In genomic region chr9:100083448-100084144, GRCh38 we compare ENCODE assay signal across 10 cellular contexts. TPM values are rescaled to one million over a fixed set of nuclear protein-coding genes. Genes with fewer than 3 reads are reported as not detected.
DNase-seq lines count a peak whose midpoint lies in the region; ATAC-seq and TF ChIP-seq lines count a peak whose summit lies in the region.
"Had no signal": no experiment of that assay in that cellular context is flagged by ENCODE, and none has a peak within 500 bp of the region (broad histone marks: within the 10 kb centered on the region; RNA-seq: fewer than 3 reads in every experiment).

No MANE protein-coding gene starts in this region.

- no peaks in the 10 kb centered on the region for H3K9me3 Mint-ChIP-seq in CD4-positive, CD25-positive, alpha-beta regulatory T cell
- no peaks in the 10 kb centered on the region for H3K9me3 Mint-ChIP-seq in naive thymus-derived CD4-positive, alpha-beta T cell

- CTCF ChIA-PET in naive thymus-derived CD4-positive, alpha-beta T cell (lab: Charles Lee) = no interaction called here

- H3K9ac ChIP-seq in OCI-LY1 (ENCODE audit: low read length) = peak overlapping the region; percentile 54

- POLR2A ChIA-PET in naive thymus-derived CD4-positive, alpha-beta T cell (lab: Charles Lee) = interaction anchor here (1.1 kb wide), 1 partner anchor 11 kb away, joined by 4 read pairs; no protein-coding TSS in a partner anchor

- H3K4me1 ChIP-seq in CD4-positive, CD25-positive, alpha-beta regulatory T cell (ENCODE audit: control insufficient read depth, insufficient read depth, low read length, poor library complexity, severe bottlenecking) = peaks cover 30% of the 10 kb centered on the region
- peaks cover 98% of the 10 kb centered on the region for H3K4me1 ChIP-seq in OCI-LY1 (ENCODE audit: insufficient read depth, low read length, severe bottlenecking)
- H3K4me1 ChIP-seq in naive thymus-derived CD4-positive, alpha-beta T cell (ENCODE audit: control insufficient read depth in 2 of 2, insufficient read depth in 2 of 2, low read length in 2 of 2) = peaks cover 38 to 43% of the 10 kb centered on the region in 2 donors

- peaks cover 19% of the 10 kb centered on the region for H3F3A ChIP-seq in OCI-LY1 (ENCODE audit: insufficient read depth, low read length)

- H3K9me3 ChIP-seq in CD4-positive, CD25-positive, alpha-beta regulatory T cell (ENCODE audit: control insufficient read depth in 2 of 2, low read length in 2 of 2) = no peaks in the 10 kb centered on the region
- no peaks in the 10 kb centered on the region for H3K9me3 ChIP-seq in OCI-LY1 (ENCODE audit: low read length)
- H3K9me3 ChIP-seq in naive thymus-derived CD4-positive, alpha-beta T cell (ENCODE audit: control insufficient read depth in 2 of 3, low read length in 3 of 3) = no peaks in the 10 kb centered on the region

- peak overlapping the region; percentile 71 for H3K4me2 ChIP-seq in OCI-LY1 (ENCODE audit: low read length)

- no peak for DNase-seq in CD4-positive, CD25-positive, alpha-beta regulatory T cell
- DNase-seq in head of caudate nucleus (no peak), H4 (ENCODE audit: low spot score) (no peak), UCSD-AML1 (lab: John Stamatoyannopoulos, UW; ENCODE audit: unreplicated experiment) (no peak)
- DNase-seq in naive thymus-derived CD4-positive, alpha-beta T cell = no peak
- DNase-seq: DMS153; stimulated activated naive CD4-positive, alpha-beta T cell had no signal

- no peaks in the 10 kb centered on the region for H3K9me2 ChIP-seq in OCI-LY1 (ENCODE audit: low read depth, low read length)

- TF ChIP-seq CTCF in OCI-LY1 (IDR thresholded peaks at IDR 0.05; ENCODE audit: low read length) = no peak

- intact Hi-C loops in head of caudate nucleus (cut with DNase I) = no loop called here
- intact Hi-C loops in naive thymus-derived CD4-positive, alpha-beta T cell (cut with micrococcal nuclease) = loop anchor here in 1 of 2 donors (5.0 kb wide), 1 partner anchor 56 kb away; no protein-coding TSS in a partner anchor

- peak overlapping the region in 3 of 4 donors; percentile 5 to 26 (median 18) for H3K4me3 Mint-ChIP-seq in CD4-positive, CD25-positive, alpha-beta regulatory T cell
- peak overlapping the region in 2 of 10 donors; percentile 4 to 21 for H3K4me3 Mint-ChIP-seq in naive thymus-derived CD4-positive, alpha-beta T cell

- H3K36me3 Mint-ChIP-seq in CD4-positive, CD25-positive, alpha-beta regulatory T cell = peaks cover 5% of the 10 kb centered on the region
- H3K36me3 Mint-ChIP-seq in naive thymus-derived CD4-positive, alpha-beta T cell = peaks cover 0 to 8% (median 4%) of the 10 kb centered on the region in 5 donors

- peaks cover 60 to 82% (median 69%) of the 10 kb centered on the region in 4 donors for H3K4me1 Mint-ChIP-seq in CD4-positive, CD25-positive, alpha-beta regulatory T cell
- H3K4me1 Mint-ChIP-seq in naive thymus-derived CD4-positive, alpha-beta T cell = peaks cover 48 to 92% (median 86%) of the 10 kb centered on the region in 7 donors

- H3K36me3 ChIP-seq in CD4-positive, CD25-positive, alpha-beta regulatory T cell (ENCODE audit: control insufficient read depth, insufficient read depth, low read length) = peaks cover 2% of the 10 kb centered on the region
- no peaks in the 10 kb centered on the region for H3K36me3 ChIP-seq in OCI-LY1 (ENCODE audit: insufficient read depth, low read length)
- no peaks in the 10 kb centered on the region for H3K36me3 ChIP-seq in naive thymus-derived CD4-positive, alpha-beta T cell (ENCODE audit: control insufficient read depth in 2 of 3, insufficient read depth in 3 of 3, low read length in 3 of 3)

- no peaks in the 10 kb centered on the region for H4K20me1 ChIP-seq in OCI-LY1 (ENCODE audit: insufficient read depth, low read length)

- no peak overlapping the region for H2AFZ ChIP-seq in OCI-LY1 (ENCODE audit: low read length)

- H3K79me2 ChIP-seq in OCI-LY1 (ENCODE audit: insufficient read depth, low read length) = peaks cover 96% of the 10 kb centered on the region

- no peaks in the 10 kb centered on the region for H3K27me3 Mint-ChIP-seq in CD4-positive, CD25-positive, alpha-beta regulatory T cell
- H3K27me3 Mint-ChIP-seq in naive thymus-derived CD4-positive, alpha-beta T cell = no peaks in the 10 kb centered on the region

- peak in 1 of 2 donors; percentile 22 for ATAC-seq in CD4-positive, CD25-positive, alpha-beta regulatory T cell (ENCODE audit: low read depth in 2 of 2)
- peak; percentile 45 for ATAC-seq in GM19043 (IDR thresholded peaks at IDR 0.05; ENCODE audit: low read depth, unreplicated experiment)
- peak; percentile 37 for ATAC-seq in HG02938 (IDR thresholded peaks at IDR 0.05; ENCODE audit: unreplicated experiment)
- ATAC-seq in naive thymus-derived CD4-positive, alpha-beta T cell = no peak

- no peak overlapping the region for H3K27ac ChIP-seq in CD4-positive, CD25-positive, alpha-beta regulatory T cell (ENCODE audit: insufficient read depth, low read length, poor library complexity, severe bottlenecking)
- peak overlapping the region; percentile 91 for H3K27ac ChIP-seq in OCI-LY1 (ENCODE audit: low read depth, low read length, poor library complexity, severe bottlenecking)
- no peak overlapping the region for H3K27ac ChIP-seq in naive thymus-derived CD4-positive, alpha-beta T cell (ENCODE audit: low read depth, low read length)

- no peaks in the 10 kb centered on the region for H3K27me3 ChIP-seq in CD4-positive, CD25-positive, alpha-beta regulatory T cell (ENCODE audit: control insufficient read depth, insufficient read depth, low read length)
- no peaks in the 10 kb centered on the region for H3K27me3 ChIP-seq in OCI-LY1 (ENCODE audit: insufficient read depth, low read length)
- H3K27me3 ChIP-seq in naive thymus-derived CD4-positive, alpha-beta T cell (ENCODE audit: control insufficient read depth in 2 of 2, insufficient read depth in 2 of 2, low read length in 2 of 2) = no peaks in the 10 kb centered on the region

- H3K4me3 ChIP-seq in CD4-positive, CD25-positive, alpha-beta regulatory T cell (ENCODE audit: low read depth, low read length) = peak overlapping the region; percentile 38
- H3K4me3 ChIP-seq in OCI-LY1 (ENCODE audit: low read depth, low read length, poor library complexity, severe bottlenecking) = peak overlapping the region; percentile 57
- H3K4me3 ChIP-seq in naive thymus-derived CD4-positive, alpha-beta T cell (ENCODE audit: low read length) = no peak overlapping the region

- H3K27ac Mint-ChIP-seq in CD4-positive, CD25-positive, alpha-beta regulatory T cell = peak overlapping the region in 2 of 3 donors; percentile 21 to 53
- H3K27ac Mint-ChIP-seq in naive thymus-derived CD4-positive, alpha-beta T cell = peak overlapping the region in 2 of 9 donors; percentile 7 to 8

RNA-seq across cellular contexts. Expression of gene ERP44, which starts 15.2 kb away (rescaled TPM):
- 14.0 TPM for total RNA-seq in CD4-positive, CD25-positive, alpha-beta regulatory T cell
- polyA plus RNA-seq in CD4-positive, CD25-positive, alpha-beta regulatory T cell = 10 to 100 TPM; 34.1 to 42.6 (median 35.4) TPM
- total RNA-seq in H4 (2014; rRNA removed; shearing (Covaris generic)) = 22.3 and 26.8 TPM in 2 replicates
- total RNA-seq in naive thymus-derived CD4-positive, alpha-beta T cell = 10 to 100 TPM in 4 of 5 experiments, 1 to 10 TPM in 1; 9.8 to 19.5 (median 15.2) TPM
- polyA plus RNA-seq in naive thymus-derived CD4-positive, alpha-beta T cell = 10 to 100 TPM; 29.8 to 38.2 TPM

RNA-seq across cellular contexts. Expression of gene INVS, which starts 15.4 kb away (rescaled TPM):
- 20.5 TPM for total RNA-seq in CD4-positive, CD25-positive, alpha-beta regulatory T cell
- 1 to 10 TPM; 5.7 to 6.4 (median 6.1) TPM for polyA plus RNA-seq in CD4-positive, CD25-positive, alpha-beta regulatory T cell
- 12.2 and 19.5 TPM in 2 replicates for total RNA-seq in H4 (2014; rRNA removed; shearing (Covaris generic))
- 10 to 100 TPM; 15.0 to 20.8 (median 20.6) TPM for total RNA-seq in naive thymus-derived CD4-positive, alpha-beta T cell
- polyA plus RNA-seq in naive thymus-derived CD4-positive, alpha-beta T cell = 10 to 100 TPM in 1 of 2 donors, 1 to 10 TPM in 1; 6.2 to 10.2 TPM
